8 cellular contexts compared by ENCODE assay signal in genomic region chrX:134373736-134374135, GRCh38. TPM values are rescaled to one million over a fixed set of nuclear protein-coding genes. Genes with fewer than 3 reads are reported as not detected.
DNase-seq lines count a peak whose midpoint lies in the region; ATAC-seq, FAIRE-seq and TF ChIP-seq lines count a peak whose summit lies in the region.

No MANE protein-coding gene starts in this region.

- peaks cover 4% of the 10 kb centered on the region for H3K4me1 Mint-ChIP-seq in activated CD4-positive, alpha-beta T cell treated with anti-CD3 and anti-CD28 coated beads, Interleukin-2, amount 10 ng/mL, durations not matched to agents 24 days and 14 days
- peaks cover 24% of the 10 kb centered on the region for H3K4me1 Mint-ChIP-seq in activated naive CD8-positive, alpha-beta T cell (ENCODE audit: low read depth)

- peak; percentile 54 for DNase-seq in activated CD4-positive, alpha-beta T cell treated with anti-CD3 and anti-CD28 coated beads, Interleukin-2, amount 10 ng/mL, durations not matched to agents 24 days and 14 days
- no peak for DNase-seq in activated CD4-positive, alpha-beta T cell treated with anti-CD3 and anti-CD28 coated beads, Interleukin-2, amount 50 U/mL, for 48 hours
- DNase-seq in kidney (no peak), NCI-H2029 (lab: John Stamatoyannopoulos, UW) (no peak)

- peaks cover 17% of the 10 kb centered on the region for H3K36me3 Mint-ChIP-seq in activated CD4-positive, alpha-beta T cell treated with anti-CD3 and anti-CD28 coated beads, Interleukin-2, amount 10 ng/mL, durations not matched to agents 24 days and 14 days (ENCODE audit: low read depth)
- H3K36me3 Mint-ChIP-seq in activated naive CD8-positive, alpha-beta T cell: peaks cover 2% of the 10 kb centered on the region

- no peaks in the 10 kb centered on the region for H3K36me3 ChIP-seq in kidney (ENCODE audit: control insufficient read depth in 1 of 2, insufficient read depth in 2 of 2, low read length in 2 of 2)

- H3K27ac Mint-ChIP-seq in activated CD4-positive, alpha-beta T cell treated with anti-CD3 and anti-CD28 coated beads, Interleukin-2, amount 10 ng/mL, durations not matched to agents 24 days and 14 days: peak overlapping the region; percentile 98
- peak overlapping the region; percentile 96 for H3K27ac Mint-ChIP-seq in activated naive CD8-positive, alpha-beta T cell

- H3K9ac ChIP-seq in kidney (ENCODE audit: low read length in 2 of 2): peak overlapping the region; percentile 80 to 85

- no peak for FAIRE-seq in kidney (lab: Jason Lieb, UNC)

- no peaks in the 10 kb centered on the region for H3K9me3 Mint-ChIP-seq in activated CD4-positive, alpha-beta T cell treated with anti-CD3 and anti-CD28 coated beads, Interleukin-2, amount 10 ng/mL, durations not matched to agents 24 days and 14 days
- no peaks in the 10 kb centered on the region for H3K9me3 Mint-ChIP-seq in activated naive CD8-positive, alpha-beta T cell (ENCODE audit: low read depth)

- H3K4me3 Mint-ChIP-seq in activated CD4-positive, alpha-beta T cell treated with anti-CD3 and anti-CD28 coated beads, Interleukin-2, amount 10 ng/mL, durations not matched to agents 24 days and 14 days: peak overlapping the region; percentile 91
- H3K4me3 Mint-ChIP-seq in activated naive CD8-positive, alpha-beta T cell: peak overlapping the region; percentile 97

- no peaks in the 10 kb centered on the region for H3K27me3 Mint-ChIP-seq in activated CD4-positive, alpha-beta T cell treated with anti-CD3 and anti-CD28 coated beads, Interleukin-2, amount 10 ng/mL, durations not matched to agents 24 days and 14 days
- no peaks in the 10 kb centered on the region for H3K27me3 Mint-ChIP-seq in activated naive CD8-positive, alpha-beta T cell

- no peak for TF ChIP-seq CTCF in kidney (IDR thresholded peaks at IDR 0.05; ENCODE audit: borderline replicate concordance, extremely low read depth, insufficient read depth)

- H3K9me3 ChIP-seq in kidney (ENCODE audit: control insufficient read depth in 1 of 2, low read length in 2 of 2): no peaks in the 10 kb centered on the region

- H3K4me3 ChIP-seq in kidney (ENCODE audit: low read length in 2 of 2): peak overlapping the region; percentile 82 to 84

- ATAC-seq in HG03196 (IDR thresholded peaks at IDR 0.05; ENCODE audit: unreplicated experiment): no peak
- no peak for ATAC-seq in esophagus mucosa

- intact Hi-C loops in activated CD4-positive, alpha-beta T cell treated with anti-CD3 and anti-CD28 coated beads, Interleukin-2, amount 10 ng/mL, durations not matched to agents 24 days and 14 days (cut with micrococcal nuclease): no loop called here
- intact Hi-C loops in kidney (cut with DNase I): no loop called here

- H3K27ac ChIP-seq in kidney (ENCODE audit: low read depth in 2 of 2, low read length in 2 of 2): peak overlapping the region; percentile 76 to 80
- peak overlapping the region; percentile 56 for H3K27ac ChIP-seq in temporal lobe (ENCODE audit: low read depth, low read length)

- no peaks in the 10 kb centered on the region for H3K4me1 ChIP-seq in kidney (ENCODE audit: control insufficient read depth in 1 of 2, insufficient read depth in 1 of 2, low read depth in 1 of 2, low read length in 2 of 2)

RNA-seq across cellular contexts. Expression of gene PHF6, which starts 0.6 kb away (rescaled TPM):
- 93.6 and 95.9 TPM in 2 replicates for total RNA-seq in activated CD4-positive, alpha-beta T cell treated with anti-CD3 and anti-CD28 coated beads, Interleukin-2, amount 10 ng/mL, durations not matched to agents 24 days and 14 days
- total RNA-seq in kidney: 22.6 TPM
- polyA plus RNA-seq in kidney (ENCODE audit: insufficient read depth, low read depth, low replicate concordance): 7.0 TPM
- total RNA-seq in temporal lobe: 62.7 TPM
- total RNA-seq in esophagus mucosa: 12.5 TPM
